Comparison of ENCODE assay signal across 8 cellular contexts in the genomic region with DNA sequence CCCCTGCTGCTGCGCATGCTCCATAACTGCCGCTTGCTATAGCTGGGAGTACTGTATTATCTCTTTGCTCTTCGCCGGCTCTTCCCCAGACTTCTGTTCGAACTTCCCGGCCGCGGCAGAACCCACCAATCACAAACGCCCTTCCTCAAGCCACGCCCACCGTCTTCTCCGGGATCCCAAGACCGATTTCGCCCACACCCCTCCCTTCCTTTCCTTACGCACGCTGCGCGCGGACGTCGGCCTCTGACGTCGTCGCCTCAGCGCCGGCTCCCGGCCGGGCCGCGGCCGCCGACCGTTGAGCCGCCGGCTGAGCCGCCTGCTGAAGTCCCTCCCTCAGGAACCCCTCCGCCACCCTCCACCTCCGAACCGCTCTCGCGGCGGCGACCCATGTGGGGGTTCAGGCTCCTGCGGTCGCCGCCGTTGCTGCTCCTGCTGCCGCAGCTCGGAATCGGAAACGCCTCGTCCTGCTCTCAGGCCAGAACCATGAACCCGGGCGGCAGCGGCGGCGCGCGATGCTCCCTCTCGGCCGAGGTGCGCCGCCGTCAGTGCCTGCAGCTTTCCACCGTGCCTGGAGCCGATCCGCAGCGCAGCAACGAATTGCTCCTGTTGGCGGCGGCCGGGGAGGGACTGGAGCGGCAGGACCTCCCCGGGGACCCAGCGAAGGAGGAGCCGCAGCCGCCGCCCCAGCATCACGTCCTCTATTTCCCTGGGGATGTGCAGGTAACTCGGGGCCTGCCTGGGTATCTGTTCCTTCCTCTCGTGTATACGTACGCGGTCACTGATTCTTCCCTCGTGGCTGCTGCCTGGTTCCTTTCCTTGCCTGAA. TPM values are rescaled to one million over a fixed set of nuclear protein-coding genes. Genes with fewer than 3 reads are reported as not detected.
DNase-seq lines count a peak whose midpoint lies in the region; ATAC-seq and TF ChIP-seq lines count a peak whose summit lies in the region.

A gene with protein sequence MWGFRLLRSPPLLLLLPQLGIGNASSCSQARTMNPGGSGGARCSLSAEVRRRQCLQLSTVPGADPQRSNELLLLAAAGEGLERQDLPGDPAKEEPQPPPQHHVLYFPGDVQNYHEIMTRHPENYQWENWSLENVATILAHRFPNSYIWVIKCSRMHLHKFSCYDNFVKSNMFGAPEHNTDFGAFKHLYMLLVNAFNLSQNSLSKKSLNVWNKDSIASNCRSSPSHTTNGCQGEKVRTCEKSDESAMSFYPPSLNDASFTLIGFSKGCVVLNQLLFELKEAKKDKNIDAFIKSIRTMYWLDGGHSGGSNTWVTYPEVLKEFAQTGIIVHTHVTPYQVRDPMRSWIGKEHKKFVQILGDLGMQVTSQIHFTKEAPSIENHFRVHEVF (plus strand): TSS at position 242 of the 825 bp plus-strand sequence. CDS start 146 bp downstream, at position 388.

- peaks cover 28% of the 10 kb centered on the region for H3K36me3 Mint-ChIP-seq in activated T-helper 2 cell treated with anti-CD3 and anti-CD28 coated beads, Interferon-gamma antibody, Interleukin-2, Interleukin-4, amounts not matched to agents 10 μg/mL and 5 μg/mL and 100 μg/mL, durations not matched to agents 14 hours and 24 hours and 36 hours (ENCODE audit: low read depth)
- no peaks in the 10 kb centered on the region for H3K36me3 Mint-ChIP-seq in natural killer cell

- H3K4me3 ChIP-seq in LNCaP clone FGC (ENCODE audit: low read depth, low read length) (peak within 1 kb of the TSS; percentile 68), RWPE2 (ENCODE audit: severe bottlenecking) (peak within 1 kb of the TSS; percentile 54)

- intact Hi-C loops in activated T-helper 2 cell treated with anti-CD3 and anti-CD28 coated beads, Interferon-gamma antibody, Interleukin-2, Interleukin-4, amounts not matched to agents 10 μg/mL and 5 μg/mL and 100 μg/mL, durations not matched to agents 14 hours and 24 hours and 36 hours (cut with micrococcal nuclease) = loop anchor here (1.0 to 5.0 kb wide), 5 partner anchors 44 to 406 kb away; a partner anchor contains a TSS
- intact Hi-C loops in natural killer cell (cut with micrococcal nuclease) = no loop called here

- DNase-seq in Daoy (ENCODE audit: low read depth) = peak; percentile 99
- DNase-seq in GOT3 (lab: John Stamatoyannopoulos, UW) = peak; percentile 85
- DNase-seq in LNCaP clone FGC (ENCODE audit: low read depth) = peak; percentile 95
- DNase-seq in RWPE2 (ENCODE audit: low spot score) = peak; percentile 96
- DNase-seq in activated T-helper 2 cell treated with anti-CD3 and anti-CD28 coated beads, Interferon-gamma antibody, Interleukin-2, Interleukin-4, amounts not matched to agents 10 μg/mL and 5 μg/mL and 100 μg/mL, durations not matched to agents 14 hours and 24 hours and 36 hours (ENCODE audit: low spot score) = peak; percentile 91
- peak; percentile 97 for DNase-seq in fibroblast of peridontal ligament (ENCODE audit: extremely low read depth)
- peak; percentile 81 for DNase-seq in natural killer cell
- DNase-seq in stimulated activated naive CD4-positive, alpha-beta T cell treated with Interleukin-2 at 50 U/mL for 16 hours (lab: John Stamatoyannopoulos, UW) = peak; percentile 91

- peaks cover 23% of the 10 kb centered on the region for H3K4me1 Mint-ChIP-seq in activated T-helper 2 cell treated with anti-CD3 and anti-CD28 coated beads, Interferon-gamma antibody, Interleukin-2, Interleukin-4, amounts not matched to agents 10 μg/mL and 5 μg/mL and 100 μg/mL, durations not matched to agents 14 hours and 24 hours and 36 hours (ENCODE audit: low read depth)
- peaks cover 33 to 37% of the 10 kb centered on the region in 2 donors for H3K4me1 Mint-ChIP-seq in natural killer cell

- peaks cover 15% of the 10 kb centered on the region for H3K4me1 ChIP-seq in RWPE2 (ENCODE audit: insufficient read depth, poor library complexity, severe bottlenecking)

- peaks cover 22% of the 10 kb centered on the region for H3K36me3 ChIP-seq in RWPE2 (ENCODE audit: low read depth)

- H3K27ac Mint-ChIP-seq in activated T-helper 2 cell treated with anti-CD3 and anti-CD28 coated beads, Interferon-gamma antibody, Interleukin-2, Interleukin-4, amounts not matched to agents 10 μg/mL and 5 μg/mL and 100 μg/mL, durations not matched to agents 14 hours and 24 hours and 36 hours = peak within 1 kb of the TSS; percentile 96
- peak within 1 kb of the TSS; percentile 91 to 93 for H3K27ac Mint-ChIP-seq in natural killer cell

- no peaks in the 10 kb centered on the region for H3K27me3 ChIP-seq in RWPE2 (ENCODE audit: insufficient read depth, poor library complexity, severe bottlenecking)

- no peak for TF ChIP-seq CTCF in LNCaP clone FGC (IDR thresholded peaks at IDR 0.05; ENCODE audit: control insufficient read depth, extremely low read depth, insufficient read depth)
- no peak for TF ChIP-seq CTCF in RWPE2 (IDR thresholded peaks at IDR 0.05; ENCODE audit: poor library complexity, severe bottlenecking)
- no peak for TF ChIP-seq CTCF in natural killer cell (IDR thresholded peaks at IDR 0.05)

- ATAC-seq in RWPE2 (ENCODE audit: low read depth) = peak; percentile 89
- peak; percentile 86 to 93 (median 91) for ATAC-seq in natural killer cell

- H3K27me3 Mint-ChIP-seq in activated T-helper 2 cell treated with anti-CD3 and anti-CD28 coated beads, Interferon-gamma antibody, Interleukin-2, Interleukin-4, amounts not matched to agents 10 μg/mL and 5 μg/mL and 100 μg/mL, durations not matched to agents 14 hours and 24 hours and 36 hours (ENCODE audit: low read depth) = peaks cover 6% of the 10 kb centered on the region
- H3K27me3 Mint-ChIP-seq in natural killer cell (ENCODE audit: low read depth in 2 of 2) = peaks cover 2 to 7% of the 10 kb centered on the region in 2 donors

- peak within 1 kb of the TSS; percentile 92 for H3K4me3 Mint-ChIP-seq in activated T-helper 2 cell treated with anti-CD3 and anti-CD28 coated beads, Interferon-gamma antibody, Interleukin-2, Interleukin-4, amounts not matched to agents 10 μg/mL and 5 μg/mL and 100 μg/mL, durations not matched to agents 14 hours and 24 hours and 36 hours (ENCODE audit: low read depth)
- peak within 1 kb of the TSS; percentile 99 for H3K4me3 Mint-ChIP-seq in natural killer cell

- peaks cover 6% of the 10 kb centered on the region for H3K9me3 Mint-ChIP-seq in activated T-helper 2 cell treated with anti-CD3 and anti-CD28 coated beads, Interferon-gamma antibody, Interleukin-2, Interleukin-4, amounts not matched to agents 10 μg/mL and 5 μg/mL and 100 μg/mL, durations not matched to agents 14 hours and 24 hours and 36 hours
- H3K9me3 Mint-ChIP-seq in natural killer cell = no peaks in the 10 kb centered on the region

- peak within 1 kb of the TSS; percentile 69 for H3K27ac ChIP-seq in RWPE2 (ENCODE audit: poor library complexity, severe bottlenecking)

- H3K9me3 ChIP-seq in RWPE2 (ENCODE audit: severe bottlenecking) = no peaks in the 10 kb centered on the region

RNA-seq across cellular contexts. Expression of the gene that starts here (rescaled TPM):
- total RNA-seq in Daoy (2014; rRNA removed; shearing (Covaris generic)) = 11.3 and 15.4 TPM in 2 replicates
- total RNA-seq in activated T-helper 2 cell treated with anti-CD3 and anti-CD28 coated beads, Interferon-gamma antibody, Interleukin-2, Interleukin-4, amounts not matched to agents 10 μg/mL and 5 μg/mL and 100 μg/mL, durations not matched to agents 14 hours and 24 hours and 36 hours = 16.8 and 17.6 TPM in 2 replicates
- total RNA-seq in natural killer cell = 10 to 100 TPM; 11.8 to 15.0 (median 13.0) TPM

Comparison
In these comparisons a context has a peak if more than half of its experiments do, and no peak if none do; other contexts are left out.
1. Peak in every context shown above with its lines: DNase-seq, ATAC-seq, H3K4me3 ChIP-seq and H3K27ac ChIP-seq.